21 cellular contexts compared by ENCODE assay signal in the genomic region with DNA sequence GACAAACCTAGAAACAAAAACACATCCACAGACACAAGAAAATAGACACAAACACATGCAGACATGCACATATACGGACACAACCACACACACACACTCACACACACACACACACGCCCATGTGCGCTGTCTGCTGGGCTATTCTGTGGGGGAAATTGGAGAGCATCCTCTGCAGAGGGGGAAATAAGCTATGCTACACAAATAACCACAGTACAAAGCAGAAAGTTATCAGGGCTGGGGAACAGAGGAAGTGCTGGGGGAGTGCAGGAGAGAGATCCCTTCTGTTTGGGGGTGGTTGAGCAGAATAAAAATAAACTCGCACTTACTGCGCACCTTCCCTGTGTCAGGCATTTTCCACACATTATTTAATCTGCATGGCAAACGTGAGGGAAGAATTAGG. TPM values are rescaled to one million over a fixed set of nuclear protein-coding genes. Genes with fewer than 3 reads are reported as not detected.
DNase-seq lines count a peak whose midpoint lies in the region; ATAC-seq, FAIRE-seq and TF ChIP-seq lines count a peak whose summit lies in the region.
"Had no signal": no experiment of that assay in that cellular context is flagged by ENCODE, and none has a peak within 500 bp of the region (broad histone marks: within the 10 kb centered on the region; RNA-seq: fewer than 3 reads in every experiment).

No MANE protein-coding gene starts in this region.

- peak overlapping the region; percentile 0 for H3K4me3 Mint-ChIP-seq in activated naive CD8-positive, alpha-beta T cell treated with anti-CD3 and anti-CD28 coated beads, Interleukin-2, amount 10 ng/mL, durations not matched to agents 7 days and 5 days
- H3K4me3 Mint-ChIP-seq in activated naive CD8-positive, alpha-beta T cell treated with anti-CD3 and anti-CD28 coated beads, Interleukin-2, amount 50 U/mL, for 24 hours: no peak overlapping the region
- peak overlapping the region in 4 of 5 experiments; percentile 19 to 76 (median 54) for H3K4me3 Mint-ChIP-seq in brain
- H3K4me3 Mint-ChIP-seq: activated T-cell treated with anti-CD3 and anti-CD28 coated beads, Interleukin-2, amount 50 U/mL, for 4 hours had no signal

- ATAC-seq in activated naive CD8-positive, alpha-beta T cell treated with anti-CD3 and anti-CD28 coated beads, Interleukin-2, amount 10 ng/mL, durations not matched to agents 7 days and 5 days (ENCODE audit: low read depth): peak; percentile 71
- ATAC-seq in activated naive CD8-positive, alpha-beta T cell treated with anti-CD3 and anti-CD28 coated beads, Interleukin-2, amount 50 U/mL, for 24 hours: no peak
- no peak for ATAC-seq in GM21576 (IDR thresholded peaks at IDR 0.05; ENCODE audit: unreplicated experiment)
- no peak for ATAC-seq in HG02884 (IDR thresholded peaks at IDR 0.05; ENCODE audit: unreplicated experiment)
- ATAC-seq: activated T-cell treated with anti-CD3 and anti-CD28 coated beads, Interleukin-2, amount 50 U/mL, for 4 hours; mucosa of descending colon; Panc1 had no signal

- peaks cover 5% of the 10 kb centered on the region for H3K27me3 Mint-ChIP-seq in activated naive CD8-positive, alpha-beta T cell treated with anti-CD3 and anti-CD28 coated beads, Interleukin-2, amount 10 ng/mL, durations not matched to agents 7 days and 5 days
- H3K27me3 Mint-ChIP-seq in activated naive CD8-positive, alpha-beta T cell treated with anti-CD3 and anti-CD28 coated beads, Interleukin-2, amount 50 U/mL, for 24 hours: peaks cover 1% of the 10 kb centered on the region
- H3K27me3 Mint-ChIP-seq in brain: peaks cover 8% of the 10 kb centered on the region

- DNase-seq in activated naive CD8-positive, alpha-beta T cell treated with anti-CD3 and anti-CD28 coated beads, Interleukin-2, amount 10 ng/mL, durations not matched to agents 7 days and 5 days: no peak
- no peak for DNase-seq in activated naive CD8-positive, alpha-beta T cell treated with anti-CD3 and anti-CD28 coated beads, Interleukin-2, amount 50 U/mL, for 24 hours
- DNase-seq in NB4 (ENCODE audit: low read depth) (peak; percentile 51), superior temporal gyrus (ENCODE audit: extremely low spot score) (peak; percentile 13), RCC 7860 (ENCODE audit: low spot score) (no peak)
- DNase-seq: activated CD4-positive, alpha-beta T cell treated with anti-CD3 and anti-CD28 coated beads for 48 hours; activated naive CD4-positive, alpha-beta T cell treated with anti-CD3 and anti-CD28 coated beads, Interleukin-2, amount 50 U/mL, for 16 hours; activated T-cell treated with anti-CD3 and anti-CD28 coated beads, Interleukin-2, amount 50 U/mL, for 4 hours; cortex of kidney; Karpas-422; mucosa of descending colon; NCI-H1436; NCI-H2171; NCI-H774; thyroid gland had no signal

- POLR2A ChIA-PET in activated naive CD8-positive, alpha-beta T cell treated with anti-CD3 and anti-CD28 coated beads, Interleukin-2, amount 10 ng/mL, durations not matched to agents 7 days and 5 days (lab: Charles Lee): interaction anchor here (1.0 to 1.8 kb wide), 2 partner anchors 36 to 160 kb away, joined by 3 to 4 read pairs; a partner anchor contains a TSS

- H3K9me3 Mint-ChIP-seq in activated naive CD8-positive, alpha-beta T cell treated with anti-CD3 and anti-CD28 coated beads, Interleukin-2, amount 10 ng/mL, durations not matched to agents 7 days and 5 days: no peaks in the 10 kb centered on the region
- H3K9me3 Mint-ChIP-seq in activated naive CD8-positive, alpha-beta T cell treated with anti-CD3 and anti-CD28 coated beads, Interleukin-2, amount 50 U/mL, for 24 hours: no peaks in the 10 kb centered on the region
- H3K9me3 Mint-ChIP-seq in brain: peaks cover 0 to 22% (median 0%) of the 10 kb centered on the region in 5 experiments
- H3K9me3 Mint-ChIP-seq: activated T-cell treated with anti-CD3 and anti-CD28 coated beads, Interleukin-2, amount 50 U/mL, for 4 hours had no signal

- no peak for FAIRE-seq in RCC 7860 (lab: Jason Lieb, UNC)
- FAIRE-seq: GM18507 had no signal

- peaks cover 28% of the 10 kb centered on the region for H3K4me1 Mint-ChIP-seq in activated naive CD8-positive, alpha-beta T cell treated with anti-CD3 and anti-CD28 coated beads, Interleukin-2, amount 10 ng/mL, durations not matched to agents 7 days and 5 days
- H3K4me1 Mint-ChIP-seq in activated naive CD8-positive, alpha-beta T cell treated with anti-CD3 and anti-CD28 coated beads, Interleukin-2, amount 50 U/mL, for 24 hours: peaks cover 37% of the 10 kb centered on the region
- H3K4me1 Mint-ChIP-seq in brain: peaks cover 59% of the 10 kb centered on the region

- TF ChIP-seq POLR2A in NB4 (IDR thresholded peaks at IDR 0.05; ENCODE audit: extremely low read depth, insufficient read length): no peak

- H3K4me3 ChIP-seq in NB4 (ENCODE audit: low read depth, low read length): no peak overlapping the region
- H3K4me3 ChIP-seq: mucosa of descending colon, right atrium auricular region, thyroid gland had no signal

- H3K27ac Mint-ChIP-seq in activated naive CD8-positive, alpha-beta T cell treated with anti-CD3 and anti-CD28 coated beads, Interleukin-2, amount 10 ng/mL, durations not matched to agents 7 days and 5 days: no peak overlapping the region
- H3K27ac Mint-ChIP-seq in activated naive CD8-positive, alpha-beta T cell treated with anti-CD3 and anti-CD28 coated beads, Interleukin-2, amount 50 U/mL, for 24 hours: no peak overlapping the region
- H3K27ac Mint-ChIP-seq in brain: peak overlapping the region; percentile 56 to 95 (median 87)

- no peaks in the 10 kb centered on the region for H3K36me3 Mint-ChIP-seq in activated naive CD8-positive, alpha-beta T cell treated with anti-CD3 and anti-CD28 coated beads, Interleukin-2, amount 10 ng/mL, durations not matched to agents 7 days and 5 days
- no peaks in the 10 kb centered on the region for H3K36me3 Mint-ChIP-seq in activated naive CD8-positive, alpha-beta T cell treated with anti-CD3 and anti-CD28 coated beads, Interleukin-2, amount 50 U/mL, for 24 hours (ENCODE audit: low read depth)
- H3K36me3 Mint-ChIP-seq in brain: no peaks in the 10 kb centered on the region

- TF ChIP-seq CTCF in NB4 (IDR thresholded peaks at IDR 0.05; ENCODE audit: low read depth, low read length) (no peak), brain (conservative IDR thresholded peaks at IDR 0.05) (no peak)

RNA-seq across cellular contexts. Expression of a gene that starts 19.8 kb away (rescaled TPM):
- under 1 TPM; 0.82 to 0.83 TPM for total RNA-seq in activated naive CD8-positive, alpha-beta T cell treated with anti-CD3 and anti-CD28 coated beads, Interleukin-2, amount 10 ng/mL, durations not matched to agents 7 days and 5 days
- polyA plus RNA-seq in brain (ENCODE audit: insufficient read depth, low read depth, low replicate concordance): 17.8 TPM

RNA-seq across cellular contexts. Expression of a gene that starts 36.6 kb away (rescaled TPM):
- total RNA-seq in activated naive CD8-positive, alpha-beta T cell treated with anti-CD3 and anti-CD28 coated beads, Interleukin-2, amount 10 ng/mL, durations not matched to agents 7 days and 5 days: 100 to 1,000 TPM in 1 of 2 experiments, 10 to 100 TPM in 1; 97.8 to 108 TPM
- polyA plus RNA-seq in brain (ENCODE audit: insufficient read depth, low read depth, low replicate concordance): 54.7 TPM

Comparison
In these comparisons a context has a peak if more than half of its experiments do, and no peak if none do; other contexts are left out.
1. DNase-seq: peak in NB4 (single experiment) and superior temporal gyrus (single experiment); none in activated naive CD8-positive, alpha-beta T cell treated with anti-CD3 and anti-CD28 coated beads, Interleukin-2, amount 10 ng/mL, durations not matched to agents 7 days and 5 days (single experiment), activated naive CD8-positive, alpha-beta T cell treated with anti-CD3 and anti-CD28 coated beads, Interleukin-2, amount 50 U/mL, for 24 hours (single experiment) and RCC 7860 (single experiment).
2. H3K27ac Mint-ChIP-seq: peak in brain (5 of 5); none in activated naive CD8-positive, alpha-beta T cell treated with anti-CD3 and anti-CD28 coated beads, Interleukin-2, amount 10 ng/mL, durations not matched to agents 7 days and 5 days (single experiment) and activated naive CD8-positive, alpha-beta T cell treated with anti-CD3 and anti-CD28 coated beads, Interleukin-2, amount 50 U/mL, for 24 hours (single experiment).